1 cellular context compared by ENCODE assay signal in genomic region chr20:38303908-38304379, GRCh38.
TF ChIP-seq lines count a peak whose summit lies in the region.

TSS of gene BPI (plus strand) at chr20:38304156. CDS start at chr20:38304224, 68 bp downstream.

TF ChIP-seq in H1, 55 proteins besides CTCF, POLR2A, EP300 and RAD21 (continued from another document):
- no peak for TF ChIP-seq BCL11A (IDR thresholded peaks at IDR 0.05; ENCODE audit: low read depth in 2 of 2, low read length in 2 of 2)
